15 cellular contexts compared by ENCODE assay signal in genomic region chr10:110793128-110793812, GRCh38.
DNase-seq lines count a peak whose midpoint lies in the region; ATAC-seq, FAIRE-seq and TF ChIP-seq lines count a peak whose summit lies in the region.
"Had no signal": no experiment of that assay in that cellular context is flagged by ENCODE, and none has a peak within 500 bp of the region (broad histone marks: within the 10 kb centered on the region; RNA-seq: fewer than 3 reads in every experiment).

No MANE protein-coding gene starts in this region.

- H3K27me3 ChIP-seq in IMR-90 (ENCODE audit: control insufficient read depth, insufficient read depth, low read length) (0 out of 2 replicates have a peak, but pooled peaks cover 2% of the 10 kb centered on the region), rectal smooth muscle tissue (ENCODE audit: control insufficient read depth, insufficient read depth, low read length) (no peaks in the 10 kb centered on the region), ovary (no peaks in the 10 kb centered on the region)

- TF ChIP-seq RAD21 in IMR-90 (IDR thresholded peaks at IDR 0.05; ENCODE audit: low read length) = no peak

- intact Hi-C loops in IMR-90 (cut with micrococcal nuclease) = no loop called here
- intact Hi-C loops in ovary (cut with DNase I) = no loop called here

- H3K18ac ChIP-seq in IMR-90 (ENCODE audit: low read depth, low read length) = peak overlapping the region; percentile 13; the same call in 1 of the 2 replicates

- H4K8ac ChIP-seq in IMR-90 (ENCODE audit: low read depth in 2 of 2, low read length in 2 of 2) = no peak overlapping the region

- ATAC-seq in IMR-90 (ENCODE audit: low read depth) (no peak), HG03025 (IDR thresholded peaks at IDR 0.05; ENCODE audit: low FRiP score, unreplicated experiment) (no peak)
- ATAC-seq: activated CD8-positive, alpha-beta T cell treated with anti-CD3 and anti-CD28 coated beads, Interleukin-2, amount 10 ng/mL, durations not matched to agents 7 days and 5 days had no signal

- H3K4me3 Mint-ChIP-seq in brain = peak overlapping the region in 1 of 5 experiments; percentile 16
- H3K4me3 Mint-ChIP-seq: activated CD8-positive, alpha-beta T cell treated with anti-CD3 and anti-CD28 coated beads, Interleukin-2, amount 10 ng/mL, durations not matched to agents 7 days and 5 days; type B pancreatic cell had no signal

- H3K4me1 ChIP-seq in IMR-90 (ENCODE audit: control insufficient read depth, insufficient read depth, low read length) (peaks cover 17% of the 10 kb centered on the region; the same call in 1 of the 2 replicates), rectal smooth muscle tissue (ENCODE audit: control insufficient read depth, insufficient read depth, low read length) (peaks cover 42% of the 10 kb centered on the region), ovary (ENCODE audit: insufficient read depth) (no peaks in the 10 kb centered on the region)

- H3K27me3 Mint-ChIP-seq in brain = peaks cover 3% of the 10 kb centered on the region
- H3K27me3 Mint-ChIP-seq: progenitor cell of endocrine pancreas, type B pancreatic cell had no signal

- H3K4ac ChIP-seq in IMR-90 (ENCODE audit: low read depth, low read length) = no peak overlapping the region

- H2AFZ ChIP-seq in IMR-90 (replicated peaks; ENCODE audit: low read length, poor library complexity) = no peak overlapping the region

- no peak overlapping the region for H3K14ac ChIP-seq in IMR-90 (replicated peaks; ENCODE audit: low read depth, low read length)

- no peak for TF ChIP-seq EP300 in ovary (IDR thresholded peaks at IDR 0.05)

- peaks cover 87% of the 10 kb centered on the region for H3K4me1 Mint-ChIP-seq in brain

- H4K20me1 ChIP-seq in IMR-90 (ENCODE audit: insufficient read depth, low read length) = no peaks in the 10 kb centered on the region

- no peak overlapping the region for H2BK5ac ChIP-seq in IMR-90 (ENCODE audit: low read depth, low read length, poor library complexity, severe bottlenecking)

- H3K9me3 ChIP-seq in IMR-90 (ENCODE audit: control insufficient read depth, insufficient read depth, low read length) (no peaks in the 10 kb centered on the region), ovary (no peaks in the 10 kb centered on the region)

- H2AK5ac ChIP-seq in IMR-90 (ENCODE audit: low read depth, low read length) = no peak overlapping the region

- no peak overlapping the region for H3K4me3 ChIP-seq in IMR-90 (ENCODE audit: insufficient read depth, low read depth, low read length)
- no peak overlapping the region for H3K4me3 ChIP-seq in rectal smooth muscle tissue (ENCODE audit: low read length)
- no peak overlapping the region for H3K4me3 ChIP-seq in ovary

- in situ Hi-C loops in IMR-90 (cut with MboI; ENCODE audit: low sequenced_read_pairs) = no loop called here

- no peaks in the 10 kb centered on the region for H3K36me3 Mint-ChIP-seq in brain
- H3K36me3 Mint-ChIP-seq: type B pancreatic cell had no signal

- no peak overlapping the region for H2BK120ac ChIP-seq in IMR-90 (ENCODE audit: low read depth, low read length)

- TF ChIP-seq POLR2A in IMR-90 (IDR thresholded peaks at IDR 0.05; ENCODE audit: low read depth, low read length) = no peak
- no peak for TF ChIP-seq POLR2A in ovary (IDR thresholded peaks at IDR 0.05)

- no peak overlapping the region for H3K4me2 ChIP-seq in IMR-90 (ENCODE audit: low read depth, low read length)

- no peak overlapping the region for H2BK15ac ChIP-seq in IMR-90 (ENCODE audit: low read depth, low read length)

- no peaks in the 10 kb centered on the region for H3K9me3 Mint-ChIP-seq in brain
- H3K9me3 Mint-ChIP-seq: type B pancreatic cell had no signal

- H3K36me3 ChIP-seq in IMR-90 (ENCODE audit: control insufficient read depth, insufficient read depth, low read length) (no peaks in the 10 kb centered on the region), rectal smooth muscle tissue (ENCODE audit: control insufficient read depth, insufficient read depth, low read length) (no peaks in the 10 kb centered on the region), ovary (no peaks in the 10 kb centered on the region)

- no peak overlapping the region for H3K9ac ChIP-seq in IMR-90 (ENCODE audit: low read depth, low read length)
- H3K9ac ChIP-seq in rectal smooth muscle tissue (ENCODE audit: low read length) = no peak overlapping the region

- BruUV-seq in IMR-90 (replicated peaks; lab: Mats Ljungman, UMichigan) = no TSS peak

- H4K91ac ChIP-seq in IMR-90 (ENCODE audit: insufficient read depth, low read depth, low read length) = no peak overlapping the region

- H3K79me1 ChIP-seq in IMR-90 (ENCODE audit: low read depth in 1 of 2, low read length in 2 of 2) = no peaks in the 10 kb centered on the region

- no peak for DNase-seq in IMR-90
- DNase-seq in NCI-H446 (lab: John Stamatoyannopoulos, UW) = no peak
- DNase-seq in ovary = no peak
- DNase-seq in foreskin melanocyte = no peak
- DNase-seq: activated CD8-positive, alpha-beta T cell treated with anti-CD3 and anti-CD28 coated beads, Interleukin-2, amount 10 ng/mL, durations not matched to agents 7 days and 5 days; activated effector memory CD4-positive, alpha-beta T cell treated with anti-CD3 and anti-CD28 coated beads, Interleukin-2, amount 50 U/mL, for 16 hours; aorta; stimulated activated CD4-positive, alpha-beta T cell treated with anti-CD3 and anti-CD28 coated beads, Interleukin-2, amount 100 ng/mL, for 24 hours had no signal

- H3K23ac ChIP-seq in IMR-90 (ENCODE audit: low read depth, low read length) = no peak overlapping the region

- H3K56ac ChIP-seq in IMR-90 (ENCODE audit: extremely low read depth, insufficient read depth, low read length) = no peak overlapping the region

- WGBS in IMR-90 (ENCODE audit: extremely low coverage in 2 of 2, insufficient read length in 1 of 2), 2 experiments = 74% methylated on average over 6 of the region's 9 CpGs; no CpG with 5 or more reads in 1 of the 2 experiments
- 67 to 78% (median 75%) methylated on average over 9 of the region's 9 CpGs for WGBS in ovary, 3 donors

- CTCF ChIA-PET in IMR-90 (lab: Yijun Ruan, JAX) = interaction anchor here (1.7 kb wide), 1 partner anchor 10 kb away, joined by 5 read pairs; no protein-coding TSS in a partner anchor

- no peak overlapping the region for H4K5ac ChIP-seq in IMR-90 (ENCODE audit: low read depth, low read length)

- peak; percentile 98 for FAIRE-seq in islet of Langerhans (lab: Jason Lieb, UNC)

- no peaks in the 10 kb centered on the region; the same call in 1 of the 2 replicates for H3K9me1 ChIP-seq in IMR-90 (ENCODE audit: insufficient read depth, low read length)

- dilution Hi-C loops in IMR-90 (cut with HindIII; ENCODE audit: low sequenced_read_pairs, unreplicated experiment) = no loop called here

- no peak overlapping the region for H2BK20ac ChIP-seq in IMR-90 (ENCODE audit: low read depth, low read length)

- peak overlapping the region; percentile 22 to 79 (median 61) for H3K27ac Mint-ChIP-seq in brain
- H3K27ac Mint-ChIP-seq: activated CD8-positive, alpha-beta T cell treated with anti-CD3 and anti-CD28 coated beads, Interleukin-2, amount 10 ng/mL, durations not matched to agents 7 days and 5 days; progenitor cell of endocrine pancreas; type B pancreatic cell had no signal

- TF ChIP-seq CTCF in IMR-90 (conservative IDR thresholded peaks at IDR 0.05; ENCODE audit: low read depth, low read length) (no peak), brain (conservative IDR thresholded peaks at IDR 0.05) (no peak), ovary (IDR thresholded peaks at IDR 0.05) (no peak)

- POLR2A ChIA-PET in IMR-90 (lab: Charles Lee; ENCODE audit: unreplicated experiment) = no interaction called here

- H2AK9ac ChIP-seq in IMR-90 (replicated peaks; ENCODE audit: low read depth, low read length, poor library complexity) = no peak overlapping the region

- no peak overlapping the region for H3K27ac ChIP-seq in IMR-90 (ENCODE audit: insufficient read depth, low read length)
- peak overlapping the region; percentile 80 for H3K27ac ChIP-seq in rectal smooth muscle tissue (ENCODE audit: low read depth, low read length)
- no peak overlapping the region for H3K27ac ChIP-seq in ovary
- H3K27ac ChIP-seq: C4-2B had no signal

TF ChIP-seq in IMR-90, 13 proteins besides CTCF, POLR2A, EP300 and RAD21:
- TF ChIP-seq NFE2L2 (IDR thresholded peaks at IDR 0.05; ENCODE audit: low read depth, low read length) (no peak), MAFK (IDR thresholded peaks at IDR 0.05; ENCODE audit: low read depth, low read length) (no peak), BHLHE40 (IDR thresholded peaks at IDR 0.05; ENCODE audit: low read depth, low read length) (no peak), MXI1 (IDR thresholded peaks at IDR 0.05; ENCODE audit: borderline replicate concordance, low read depth, low read length) (no peak), CHD1 (IDR thresholded peaks at IDR 0.05; ENCODE audit: low read depth, low read length) (no peak), ELK1 (IDR thresholded peaks at IDR 0.05; ENCODE audit: borderline replicate concordance, low read depth, low read length) (no peak), MAZ (IDR thresholded peaks at IDR 0.05; ENCODE audit: borderline replicate concordance, low read depth, low read length) (no peak), CEBPB (IDR thresholded peaks at IDR 0.05; ENCODE audit: low read depth, low read length) (no peak)
TF ChIP-seq in IMR-90: peak in this region for 0.
